Comparison of ENCODE assay signal across 23 cellular contexts in the genomic region with DNA sequence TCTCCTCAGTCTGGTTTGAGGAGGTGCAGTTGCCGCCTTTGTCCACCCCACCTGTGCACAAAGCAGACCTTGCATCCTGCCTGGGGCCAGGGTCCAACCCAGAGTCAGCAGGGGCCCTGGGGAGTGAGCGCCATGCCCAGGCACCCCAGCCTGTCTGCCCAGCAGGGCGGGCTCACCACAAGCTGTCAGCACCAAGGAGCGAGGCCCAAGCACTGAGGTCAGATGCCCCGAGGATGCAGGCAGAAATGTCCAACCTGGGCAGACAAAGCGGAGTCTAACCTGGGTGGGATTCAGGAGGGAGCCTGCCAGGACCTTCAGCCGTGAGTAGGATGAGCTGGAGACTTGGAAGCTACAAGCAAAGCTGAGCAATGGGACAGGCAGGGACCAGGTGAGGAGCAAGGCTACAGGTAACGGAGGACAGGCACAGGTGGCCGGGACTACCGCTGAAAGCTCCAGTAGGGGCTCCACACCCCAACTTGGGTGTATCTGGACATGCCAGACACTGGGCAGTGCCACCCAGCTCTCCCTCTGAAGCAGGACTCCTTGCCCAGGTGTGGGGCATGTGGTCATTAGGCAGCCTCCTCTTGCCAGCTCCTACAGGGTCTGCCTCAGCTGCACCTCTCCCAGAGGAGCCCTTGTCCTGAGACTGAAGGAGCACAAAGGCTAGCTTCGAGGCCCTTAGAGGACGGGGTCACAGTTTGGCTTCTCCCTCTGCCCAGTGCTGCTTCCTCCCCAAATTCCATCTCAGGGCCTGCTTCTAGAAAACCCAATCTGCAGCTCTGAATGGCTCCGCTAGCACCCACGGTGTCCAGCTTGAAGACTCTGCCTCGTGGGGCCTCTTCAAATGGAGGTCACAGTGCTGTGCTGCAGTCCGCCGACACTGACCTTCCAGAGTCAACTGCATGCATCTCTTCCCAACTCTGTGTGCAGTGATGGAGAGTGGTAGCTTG.
DNase-seq lines count a peak whose midpoint lies in the region; ATAC-seq, FAIRE-seq and TF ChIP-seq lines count a peak whose summit lies in the region.
"Had no signal": no experiment of that assay in that cellular context is flagged by ENCODE, and none has a peak within 500 bp of the region (broad histone marks: within the 10 kb centered on the region; RNA-seq: fewer than 3 reads in every experiment).

No MANE protein-coding gene starts in this region.

- peaks cover 3% of the 10 kb centered on the region; the same call in 2 of the 3 replicates for H3K4me1 Mint-ChIP-seq in GM23338
- H3K4me1 Mint-ChIP-seq: CD8-positive, alpha-beta memory T cell had no signal

- POLR2A ChIA-PET in HepG2 (lab: Yijun Ruan, JAX), result no interaction called here

- H3K4me3 ChIP-seq in GM23338 (no peak overlapping the region), colonic mucosa (no peak overlapping the region), HepG2 (replicated peaks in 1 of 3; ENCODE audit: insufficient read depth in 1 of 3, low read depth in 2 of 3, low read length in 3 of 3) (no peak overlapping the region), esophagus squamous epithelium (no peak overlapping the region)
- H3K4me3 ChIP-seq: SJSA1 had no signal

- TF ChIP-seq POLR2A in HepG2 (IDR thresholded peaks at IDR 0.05; ENCODE audit: insufficient read depth in 1 of 2, low read depth in 2 of 2, low read length in 2 of 2) (no peak), esophagus squamous epithelium (IDR thresholded peaks at IDR 0.05) (no peak)

- H3K4me1 ChIP-seq in GM23338 (ENCODE audit: insufficient read depth) (no peaks in the 10 kb centered on the region), colonic mucosa (no peaks in the 10 kb centered on the region), HepG2 (ENCODE audit: insufficient read depth, low read length) (no peaks in the 10 kb centered on the region), esophagus squamous epithelium (no peaks in the 10 kb centered on the region)

- DNase-seq in GM23338 (ENCODE audit: low spot score) (no peak), colonic mucosa (peak; percentile 13), HepG2 (ENCODE audit: low spot score) (no peak), sciatic nerve (ENCODE audit: low spot score) (no peak), esophagus squamous epithelium (lab: John Stamatoyannopoulos, UW) (no peak), globus pallidus (ENCODE audit: low spot score) (no peak), cerebellar cortex (ENCODE audit: low spot score) (no peak)
- DNase-seq: Calu3; CD8-positive, alpha-beta memory T cell; DMS153; GOT3; KG1; NCI-H1436; NCI-H1930; NCI-H2171 treated with DMSO at 0.1 percent for 48 hours; OCI-M1 had no signal

- no peak for FAIRE-seq in HepG2 (lab: Jason Lieb, UNC)
- FAIRE-seq: A204.1, GM12892, RCC 7860 had no signal

- no peaks in the 10 kb centered on the region for H3F3A ChIP-seq in GM23338 (replicated peaks; ENCODE audit: low read depth)

- in situ Hi-C loops in HepG2 (cut with HindIII; ENCODE audit: extremely low pct_ligation_motif_present, low pct_unique_long_range_greater_than_20kb), result no loop called here

- 20% methylated on average over 14 of the region's 17 CpGs for WGBS in HepG2 (ENCODE audit: low lambda C conversion rate)
- 78 to 90% methylated on average over 11 to 13 of the region's 17 CpGs for WGBS in esophagus squamous epithelium, 2 donors

- intact Hi-C loops in colonic mucosa (cut with DNase I) (no loop called here), HepG2 (cut with micrococcal nuclease; ENCODE audit: unreplicated experiment) (no loop called here), sciatic nerve (cut with DNase I) (no loop called here), esophagus squamous epithelium (cut with DNase I) (no loop called here)

- no peaks in the 10 kb centered on the region for H3K79me2 ChIP-seq in GM23338 (replicated peaks; ENCODE audit: insufficient read depth)
- H3K79me2 ChIP-seq in HepG2 (ENCODE audit: insufficient read depth, low read length), result no peaks in the 10 kb centered on the region

- BruUV-seq in HepG2 (replicated peaks; lab: Mats Ljungman, UMichigan), result no TSS peak

- H3K36me3 ChIP-seq in GM23338 (ENCODE audit: insufficient read depth) (no peaks in the 10 kb centered on the region), colonic mucosa (no peaks in the 10 kb centered on the region), HepG2 (replicated peaks in 1 of 2; ENCODE audit: control insufficient read depth in 1 of 2, insufficient read depth in 2 of 2, low read length in 2 of 2) (no peaks in the 10 kb centered on the region), esophagus squamous epithelium (no peaks in the 10 kb centered on the region)
- H3K36me3 ChIP-seq: SJSA1 had no signal

- peaks cover 2% of the 10 kb centered on the region for H3K27me3 Mint-ChIP-seq in GM23338 (ENCODE audit: insufficient read depth, low read depth, poor library complexity)

- H3K9me3 Mint-ChIP-seq in GM23338, result no peaks in the 10 kb centered on the region; the same call in 1 of the 3 replicates

- H3K27ac ChIP-seq in GM23338 (ENCODE audit: low read depth), result no peak overlapping the region
- no peak overlapping the region for H3K27ac ChIP-seq in colonic mucosa
- no peak overlapping the region for H3K27ac ChIP-seq in HepG2 (ENCODE audit: extremely low read length, insufficient read depth, low read length)
- H3K27ac ChIP-seq in esophagus squamous epithelium, result no peak overlapping the region
- H3K27ac ChIP-seq: C4-2B, HL-60, SJSA1 had no signal

- H3K27ac Mint-ChIP-seq in GM23338, result no peak overlapping the region

- no peak for TF ChIP-seq RAD21 in HepG2 (CRISPR knock-in tag; IDR thresholded peaks at IDR 0.05)

- H3K36me3 Mint-ChIP-seq in GM23338 (ENCODE audit: low read depth), result no peaks in the 10 kb centered on the region

- H3K27me3 ChIP-seq in GM23338 (ENCODE audit: insufficient read depth) (no peaks in the 10 kb centered on the region), colonic mucosa (no peaks in the 10 kb centered on the region), HepG2 (ENCODE audit: control insufficient read depth in 1 of 2, insufficient read depth in 2 of 2, low read length in 2 of 2) (peaks cover 2 to 61% of the 10 kb centered on the region in 2 experiments; a peak in 3 of 5 replicates), esophagus squamous epithelium (no peaks in the 10 kb centered on the region)
- H3K27me3 ChIP-seq: SJSA1 had no signal

- H3K4me2 ChIP-seq in GM23338, result no peak overlapping the region
- no peak overlapping the region for H3K4me2 ChIP-seq in HepG2 (ENCODE audit: low read depth, low read length)

- ATAC-seq in GM23338 (no peak), HepG2 (no peak; the same call in none of the 3 replicates), sciatic nerve (peak; percentile 24), HG03565 (IDR thresholded peaks at IDR 0.05; ENCODE audit: unreplicated experiment) (no peak)

- TF ChIP-seq CTCF in GM23338 (conservative IDR thresholded peaks at IDR 0.05; ENCODE audit: low read depth in 2 of 2), result no peak
- no peak for TF ChIP-seq CTCF in colonic mucosa (IDR thresholded peaks at IDR 0.05)
- no peak for TF ChIP-seq CTCF in HepG2 (CRISPR knock-in tag; IDR thresholded peaks at IDR 0.05)
- TF ChIP-seq CTCF in esophagus squamous epithelium (IDR thresholded peaks at IDR 0.05), result no peak

- no peak for TF ChIP-seq EP300 in HepG2 (IDR thresholded peaks at IDR 0.05; ENCODE audit: low read depth in 2 of 2, low read length in 2 of 2)
- no peak for TF ChIP-seq EP300 in HepG2 (CRISPR knock-in tag; IDR thresholded peaks at IDR 0.05; ENCODE audit: borderline replicate concordance)

- H3K9me2 ChIP-seq in GM23338 (ENCODE audit: insufficient read depth), result peaks cover 3% of the 10 kb centered on the region; the same call in 1 of the 2 replicates

- H3K9ac ChIP-seq in colonic mucosa (ENCODE audit: low read depth in 2 of 2, low read length in 2 of 2) (no peak overlapping the region), HepG2 (ENCODE audit: insufficient read depth, low read depth, low read length) (no peak overlapping the region)

- H3K4me3 Mint-ChIP-seq in GM23338, result no peak overlapping the region
- H3K4me3 Mint-ChIP-seq: CD8-positive, alpha-beta memory T cell had no signal

- no peaks in the 10 kb centered on the region for H3K9me3 ChIP-seq in colonic mucosa
- H3K9me3 ChIP-seq in HepG2 (ENCODE audit: low read length), result peaks cover 10% of the 10 kb centered on the region
- peaks cover 0 to 9% (median 6%) of the 10 kb centered on the region in 3 donors for H3K9me3 ChIP-seq in esophagus squamous epithelium
- H3K9me3 ChIP-seq: SJSA1 had no signal

- 0 out of 2 replicates have a peak overlapping the region, but pooled peaks have one; percentile 28 for H2AFZ ChIP-seq in GM23338
- no peak overlapping the region for H2AFZ ChIP-seq in HepG2 (ENCODE audit: low read length)

- CTCF ChIA-PET in HepG2 (lab: Yijun Ruan, JAX; ENCODE audit: low intra/inter-chr PET ratio, low total read pairs), result no interaction called here

- no peaks in the 10 kb centered on the region for H4K20me1 ChIP-seq in GM23338 (replicated peaks; ENCODE audit: insufficient read depth)
- no peaks in the 10 kb centered on the region for H4K20me1 ChIP-seq in HepG2 (ENCODE audit: insufficient read depth, low read length)

TF ChIP-seq in GM23338, 12 proteins besides CTCF, POLR2A, EP300 and RAD21 (continues in another document):
- TF ChIP-seq EZH2phosphoT487 (IDR thresholded peaks at IDR 0.05; ENCODE audit: unreplicated experiment) (no peak), CREB1 (CRISPR knock-in tag; IDR thresholded peaks at IDR 0.05; ENCODE audit: low read depth) (no peak), ETS1 (IDR thresholded peaks at IDR 0.05) (no peak)

TF ChIP-seq in HepG2, 621 proteins besides CTCF, POLR2A, EP300 and RAD21:
- TF ChIP-seq DMAP1 (CRISPR knock-in tag; IDR thresholded peaks at IDR 0.05) (peak; percentile 62; the same call in 1 of the 2 replicates), CENPX (CRISPR knock-in tag; IDR thresholded peaks at IDR 0.05) (no peak)
